In the genomic region with DNA sequence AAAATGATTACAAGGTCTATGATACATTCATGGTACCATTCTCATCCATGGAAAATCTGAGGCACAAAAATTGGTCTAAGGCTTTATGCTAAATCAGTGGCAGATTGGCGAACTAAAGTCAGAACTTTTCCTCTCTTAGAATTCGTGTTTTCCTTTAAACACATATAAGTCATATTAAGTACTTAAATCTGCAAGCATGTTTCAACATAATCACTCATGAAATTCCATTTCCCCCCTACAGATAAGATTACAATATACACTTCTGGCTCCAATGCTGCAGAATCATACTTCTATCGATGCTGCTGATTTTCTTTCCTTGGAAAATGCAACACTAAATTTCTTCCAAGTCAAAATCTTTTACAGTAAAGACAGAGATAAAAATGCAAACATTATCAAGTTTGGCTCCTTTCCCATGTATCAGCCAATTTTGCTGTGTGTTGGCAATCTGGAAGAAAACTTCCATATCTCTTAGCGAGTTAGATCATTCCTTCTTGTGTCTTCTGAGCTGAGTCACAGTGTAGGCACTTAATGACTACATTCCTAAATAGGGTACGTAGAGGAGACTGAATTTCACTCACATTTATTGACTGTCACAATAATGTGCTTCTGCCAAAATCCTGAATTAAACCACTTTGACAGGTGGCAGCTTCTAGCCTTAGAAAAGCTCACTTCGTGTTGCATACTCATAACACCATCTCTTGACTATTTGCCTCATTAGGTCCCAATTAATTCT, we compare ENCODE assay signal across 10 cellular contexts.
DNase-seq lines count a peak whose midpoint lies in the region; ATAC-seq and TF ChIP-seq lines count a peak whose summit lies in the region.
"Had no signal": no experiment of that assay in that cellular context is flagged by ENCODE, and none has a peak within 500 bp of the region (broad histone marks: within the 10 kb centered on the region; RNA-seq: fewer than 3 reads in every experiment).

No MANE protein-coding gene starts in this region.

- H4K8ac ChIP-seq in IMR-90 (ENCODE audit: low read depth in 2 of 2, low read length in 2 of 2), result no peak overlapping the region; a peak in 2 of 4 replicates

- peak overlapping the region; percentile 69 for H3K27ac ChIP-seq in AG04450 (ENCODE audit: low read depth, low read length)
- H3K27ac ChIP-seq in IMR-90 (ENCODE audit: insufficient read depth, low read length), result peak overlapping the region; percentile 82; the same call in 1 of the 2 replicates
- H3K27ac ChIP-seq: colonic mucosa, suprapubic skin had no signal

- peak overlapping the region; percentile 70; the same call in 1 of the 2 replicates for H4K91ac ChIP-seq in IMR-90 (ENCODE audit: insufficient read depth, low read depth, low read length)

- in situ Hi-C loops in IMR-90 (cut with MboI; ENCODE audit: low sequenced_read_pairs), result no loop called here

- peak overlapping the region; percentile 68 for H2BK5ac ChIP-seq in IMR-90 (ENCODE audit: low read depth, low read length, poor library complexity, severe bottlenecking)

- TF ChIP-seq POLR2A in IMR-90 (IDR thresholded peaks at IDR 0.05; ENCODE audit: low read depth, low read length), result no peak

- no peaks in the 10 kb centered on the region for H3K36me3 ChIP-seq in IMR-90 (ENCODE audit: control insufficient read depth, insufficient read depth, low read length)
- H3K36me3 ChIP-seq: colonic mucosa, suprapubic skin had no signal

- peak overlapping the region; percentile 69; the same call in 1 of the 2 replicates for H3K4me2 ChIP-seq in IMR-90 (ENCODE audit: low read depth, low read length)

- H3K9ac ChIP-seq in IMR-90 (ENCODE audit: low read depth, low read length), result no peak overlapping the region

- no peaks in the 10 kb centered on the region; a peak in 1 of 4 replicates for H3K79me1 ChIP-seq in IMR-90 (ENCODE audit: low read depth in 1 of 2, low read length in 2 of 2)

- no peaks in the 10 kb centered on the region for H4K20me1 ChIP-seq in IMR-90 (ENCODE audit: insufficient read depth, low read length)

- H3K18ac ChIP-seq in IMR-90 (ENCODE audit: low read depth, low read length), result peak overlapping the region; percentile 77; the same call in 1 of the 2 replicates

- H3K4me3 Mint-ChIP-seq in mesothelial cell of epicardium, result no peak overlapping the region

- H3K9me3 Mint-ChIP-seq in mesothelial cell of epicardium, result no peaks in the 10 kb centered on the region

- H3K27me3 ChIP-seq in AG04450 (ENCODE audit: control insufficient read depth, insufficient read depth, low read length) (no peaks in the 10 kb centered on the region), IMR-90 (ENCODE audit: control insufficient read depth, insufficient read depth, low read length) (no peaks in the 10 kb centered on the region)
- H3K27me3 ChIP-seq: colonic mucosa, suprapubic skin had no signal

- no peaks in the 10 kb centered on the region for H3K36me3 Mint-ChIP-seq in mesothelial cell of epicardium

- H3K27ac Mint-ChIP-seq in mesothelial cell of epicardium, result peak overlapping the region; percentile 90

- DNase-seq in AG04450 (ENCODE audit: low read depth, low spot score) (peak; percentile 81), IMR-90 (peak; percentile 95), cardiac fibroblast (ENCODE audit: low read depth in 2 of 2) (peak; percentile 88 to 90), mesothelial cell of epicardium (ENCODE audit: low spot score in 2 of 2, unreplicated experiment in 2 of 2) (no peak), SHP77 (lab: John Stamatoyannopoulos, UW) (no peak)
- DNase-seq in activated effector memory CD4-positive, alpha-beta T cell treated with Interleukin-2 at 50 U/mL for 16 hours, result no peak
- DNase-seq: colonic mucosa had no signal

- no peak for TF ChIP-seq CTCF in AG04450 (IDR thresholded peaks at IDR 0.05; ENCODE audit: low read depth, low read length)
- TF ChIP-seq CTCF in IMR-90 (conservative IDR thresholded peaks at IDR 0.05; ENCODE audit: low read depth, low read length), result no peak
- TF ChIP-seq CTCF in cardiac fibroblast (IDR thresholded peaks at IDR 0.05; ENCODE audit: low read depth, low read length), result no peak
- TF ChIP-seq CTCF in mesothelial cell of epicardium (IDR thresholded peaks at IDR 0.05; ENCODE audit: unreplicated experiment), result no peak

- CTCF ChIA-PET in AG04450 (lab: Charles Lee) (interaction anchor here (2.4 kb wide), 1 partner anchor 226 kb away, joined by 20 read pairs; no protein-coding TSS in a partner anchor), IMR-90 (lab: Yijun Ruan, JAX) (interaction anchor here (0.6 kb wide), 1 partner anchor 226 kb away, joined by 3 read pairs; no protein-coding TSS in a partner anchor)

- no peak overlapping the region for H3K23ac ChIP-seq in IMR-90 (ENCODE audit: low read depth, low read length)

- no peaks in the 10 kb centered on the region for H3K9me3 ChIP-seq in AG04450 (ENCODE audit: control insufficient read depth, insufficient read depth, low read length)
- H3K9me3 ChIP-seq in IMR-90 (ENCODE audit: control insufficient read depth, insufficient read depth, low read length), result no peaks in the 10 kb centered on the region
- H3K9me3 ChIP-seq: colonic mucosa, suprapubic skin had no signal

- no peak overlapping the region for H3K14ac ChIP-seq in IMR-90 (replicated peaks; ENCODE audit: low read depth, low read length)

- H3K4ac ChIP-seq in IMR-90 (ENCODE audit: low read depth, low read length), result no peak overlapping the region

- peaks cover 12% of the 10 kb centered on the region for H3K4me1 ChIP-seq in IMR-90 (ENCODE audit: control insufficient read depth, insufficient read depth, low read length)
- H3K4me1 ChIP-seq: colonic mucosa had no signal

- peak overlapping the region; percentile 56; the same call in 1 of the 2 replicates for H3K56ac ChIP-seq in IMR-90 (ENCODE audit: extremely low read depth, insufficient read depth, low read length)

- H3K4me1 Mint-ChIP-seq in mesothelial cell of epicardium, result peaks cover 40% of the 10 kb centered on the region

- peak overlapping the region; percentile 72 for H2BK20ac ChIP-seq in IMR-90 (ENCODE audit: low read depth, low read length)

- intact Hi-C loops in IMR-90 (cut with micrococcal nuclease), result loop anchor here (2.0 kb wide), 1 partner anchor 76 kb away; a partner anchor contains a TSS

- H3K9me1 ChIP-seq in IMR-90 (ENCODE audit: insufficient read depth, low read length), result no peaks in the 10 kb centered on the region

- no peak overlapping the region for H2AFZ ChIP-seq in IMR-90 (replicated peaks; ENCODE audit: low read length, poor library complexity)

- H2AK5ac ChIP-seq in IMR-90 (ENCODE audit: low read depth, low read length), result no peak overlapping the region

- ATAC-seq in IMR-90 (ENCODE audit: low read depth) (peak; percentile 89), HG03439 (IDR thresholded peaks at IDR 0.05; ENCODE audit: unreplicated experiment) (no peak), HG02973 (IDR thresholded peaks at IDR 0.05; ENCODE audit: unreplicated experiment) (no peak)

- H2BK15ac ChIP-seq in IMR-90 (ENCODE audit: low read depth, low read length), result 0 out of 3 replicates have a peak overlapping the region, but pooled peaks have one; percentile 47

- no peak overlapping the region for H3K4me3 ChIP-seq in AG04450 (ENCODE audit: low read depth, low read length)
- no peak overlapping the region for H3K4me3 ChIP-seq in IMR-90 (ENCODE audit: insufficient read depth, low read depth, low read length)
- H3K4me3 ChIP-seq in cardiac fibroblast (replicated peaks in 1 of 2; ENCODE audit: low read depth in 2 of 2, low read length in 2 of 2), result no peak overlapping the region
- H3K4me3 ChIP-seq: colonic mucosa, suprapubic skin had no signal

- no CpG with 5 or more reads among the region's 6 CpGs for WGBS in IMR-90 (ENCODE audit: extremely low coverage in 2 of 2, insufficient read length in 1 of 2), 2 experiments

- H2AK9ac ChIP-seq in IMR-90 (replicated peaks; ENCODE audit: low read depth, low read length, poor library complexity), result no peak overlapping the region

- POLR2A ChIA-PET in AG04450 (lab: Yijun Ruan, JAX), result interaction anchor here (0.6 to 2.1 kb wide), 5 partner anchors 39 to 79 kb away, joined by 4 to 6 read pairs (median 5); a partner anchor contains a TSS
- POLR2A ChIA-PET in IMR-90 (lab: Charles Lee; ENCODE audit: unreplicated experiment), result no interaction called here

- H4K5ac ChIP-seq in IMR-90 (ENCODE audit: low read depth, low read length), result peak overlapping the region; percentile 45; the same call in 1 of the 2 replicates

- dilution Hi-C loops in IMR-90 (cut with HindIII; ENCODE audit: low sequenced_read_pairs, unreplicated experiment), result no loop called here

- peak; percentile 14; the same call in 1 of the 2 replicates for TF ChIP-seq RAD21 in IMR-90 (IDR thresholded peaks at IDR 0.05; ENCODE audit: low read length)

- no TSS peak for BruUV-seq in IMR-90 (replicated peaks; lab: Mats Ljungman, UMichigan)

- no peaks in the 10 kb centered on the region for H3K27me3 Mint-ChIP-seq in mesothelial cell of epicardium (ENCODE audit: low read depth)

- H2BK120ac ChIP-seq in IMR-90 (ENCODE audit: low read depth, low read length), result peak overlapping the region; percentile 74

TF ChIP-seq in IMR-90, 13 proteins besides CTCF, POLR2A, EP300 and RAD21:
- TF ChIP-seq RFX5 (IDR thresholded peaks at IDR 0.05; ENCODE audit: low read depth, low read length) (no peak), CEBPB (IDR thresholded peaks at IDR 0.05; ENCODE audit: low read depth, low read length) (peak; percentile 50; the same call in 1 of the 2 replicates), NFE2L2 (IDR thresholded peaks at IDR 0.05; ENCODE audit: low read depth, low read length) (peak; percentile 42; the same call in 1 of the 2 replicates), FOS (IDR thresholded peaks at IDR 0.05; ENCODE audit: low read depth, low read length) (peak; percentile 78), BHLHE40 (IDR thresholded peaks at IDR 0.05; ENCODE audit: low read depth, low read length) (0 out of 2 replicates have a peak, but pooled peaks have one; percentile 11), MAFK (IDR thresholded peaks at IDR 0.05; ENCODE audit: low read depth, low read length) (peak; percentile 66)
- TF ChIP-seq, protein P1, sequence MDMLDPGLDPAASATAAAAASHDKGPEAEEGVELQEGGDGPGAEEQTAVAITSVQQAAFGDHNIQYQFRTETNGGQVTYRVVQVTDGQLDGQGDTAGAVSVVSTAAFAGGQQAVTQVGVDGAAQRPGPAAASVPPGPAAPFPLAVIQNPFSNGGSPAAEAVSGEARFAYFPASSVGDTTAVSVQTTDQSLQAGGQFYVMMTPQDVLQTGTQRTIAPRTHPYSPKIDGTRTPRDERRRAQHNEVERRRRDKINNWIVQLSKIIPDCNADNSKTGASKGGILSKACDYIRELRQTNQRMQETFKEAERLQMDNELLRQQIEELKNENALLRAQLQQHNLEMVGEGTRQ (IDR thresholded peaks at IDR 0.05; ENCODE audit: low read depth, low read length), result no peak
TF ChIP-seq in IMR-90: peak in this region for 5.

Comparison
In these comparisons a context has a peak if more than half of its experiments do, and no peak if none do; other contexts are left out.
1. DNase-seq: peak in AG04450 (single experiment), IMR-90 (single experiment) and cardiac fibroblast (2 of 2); none in mesothelial cell of epicardium (0 of 2), SHP77 (0 of 2) and activated effector memory CD4-positive, alpha-beta T cell treated with Interleukin-2 at 50 U/mL for 16 hours (single experiment).